In genomic region chr1:6601865-6602668, GRCh38 we compare ENCODE assay signal across 1 cellular context.
TF ChIP-seq lines count a peak whose summit lies in the region.

No MANE protein-coding gene starts in this region.

TF ChIP-seq in HEK293, 187 proteins besides CTCF, POLR2A, EP300 and RAD21 (continued from another document and continues in another):
- TF ChIP-seq ZNF645 (tag by site-specific recombination; IDR thresholded peaks at IDR 0.05) (0 out of 2 replicates have a peak, but pooled peaks have one; percentile 65), ZNF48 (tag by site-specific recombination; IDR thresholded peaks at IDR 0.05) (no peak), ZNF114 (tag by site-specific recombination; IDR thresholded peaks at IDR 0.05) (no peak), ZNF394 (tag by site-specific recombination; IDR thresholded peaks at IDR 0.05; ENCODE audit: borderline replicate concordance) (no peak), ZXDB (tag by site-specific recombination; IDR thresholded peaks at IDR 0.05) (peak; percentile 30; the same call in 1 of the 2 replicates), ZNF155 (tag by site-specific recombination; IDR thresholded peaks at IDR 0.05) (no peak), ZNF629 (tag by site-specific recombination; IDR thresholded peaks at IDR 0.05) (no peak), ZNF221 (tag by site-specific recombination; IDR thresholded peaks at IDR 0.05; ENCODE audit: borderline replicate concordance) (no peak), KLF17 (tag by site-specific recombination; IDR thresholded peaks at IDR 0.05) (peak; percentile 44; the same call in 1 of the 2 replicates), ZNF600 (tag by site-specific recombination; IDR thresholded peaks at IDR 0.05) (peak; percentile 82), PRDM10 (tag by site-specific recombination; IDR thresholded peaks at IDR 0.05) (no peak), SP7 (tag by site-specific recombination; IDR thresholded peaks at IDR 0.05) (peak; percentile 19; the same call in 1 of the 2 replicates), GFI1B (tag by site-specific recombination; IDR thresholded peaks at IDR 0.05) (no peak), MYNN (tag by site-specific recombination; IDR thresholded peaks at IDR 0.05; ENCODE audit: borderline replicate concordance) (no peak), ZSCAN18 (tag by site-specific recombination; IDR thresholded peaks at IDR 0.05) (no peak), ZNF266 (tag by site-specific recombination; IDR thresholded peaks at IDR 0.05; ENCODE audit: low read depth) (no peak), ZNF596 (tag by site-specific recombination; IDR thresholded peaks at IDR 0.05) (0 out of 2 replicates have a peak, but pooled peaks have one; percentile 40), ZNF677 (tag by site-specific recombination; IDR thresholded peaks at IDR 0.05) (peak; percentile 70; the same call in 1 of the 2 replicates), REST (tag by site-specific recombination; IDR thresholded peaks at IDR 0.05) (peak; percentile 68; the same call in 1 of the 2 replicates), ZNF747 (tag by site-specific recombination; IDR thresholded peaks at IDR 0.05) (no peak), ZEB2 (tag by site-specific recombination; IDR thresholded peaks at IDR 0.05) (peak; percentile 33; the same call in 1 of the 2 replicates), HIC1 (tag by site-specific recombination; IDR thresholded peaks at IDR 0.05) (no peak), ZBTB17 (tag by site-specific recombination; IDR thresholded peaks at IDR 0.05) (0 out of 2 replicates have a peak, but pooled peaks have one; percentile 43), ZFP41 (tag by site-specific recombination; IDR thresholded peaks at IDR 0.05; ENCODE audit: borderline replicate concordance) (no peak), ZNF76 (tag by site-specific recombination; IDR thresholded peaks at IDR 0.05; ENCODE audit: borderline replicate concordance, low read depth) (peak; percentile 94), ZNF112 (tag by site-specific recombination; IDR thresholded peaks at IDR 0.05) (no peak), ZIC2 (tag by site-specific recombination; IDR thresholded peaks at IDR 0.05) (peak; percentile 90), WT1 (tag by site-specific recombination; IDR thresholded peaks at IDR 0.05) (no peak), ZNF501 (tag by site-specific recombination; IDR thresholded peaks at IDR 0.05) (peak; percentile 79), SCRT1 (tag by site-specific recombination; IDR thresholded peaks at IDR 0.05; ENCODE audit: borderline replicate concordance) (no peak), ZNF2 (tag by site-specific recombination; IDR thresholded peaks at IDR 0.05) (peak; percentile 72), KLF10 (tag by site-specific recombination; IDR thresholded peaks at IDR 0.05) (no peak), ZNF658 (tag by site-specific recombination; IDR thresholded peaks at IDR 0.05) (no peak), ZNF561 (tag by site-specific recombination; IDR thresholded peaks at IDR 0.05; ENCODE audit: borderline replicate concordance) (no peak), ZNF37A (tag by site-specific recombination; IDR thresholded peaks at IDR 0.05) (no peak), SP3 (tag by site-specific recombination; IDR thresholded peaks at IDR 0.05) (no peak), ZNF184 (tag by site-specific recombination; IDR thresholded peaks at IDR 0.05) (no peak), ZNF560 (tag by site-specific recombination; IDR thresholded peaks at IDR 0.05; ENCODE audit: borderline replicate concordance) (no peak), ZNF169 (tag by site-specific recombination; IDR thresholded peaks at IDR 0.05) (peak; percentile 24; the same call in 1 of the 2 replicates), ZBTB44 (tag by site-specific recombination; IDR thresholded peaks at IDR 0.05) (peak; percentile 44; the same call in 1 of the 2 replicates), SCRT2 (tag by site-specific recombination; IDR thresholded peaks at IDR 0.05) (peak; percentile 69), ZNF433 (tag by site-specific recombination; IDR thresholded peaks at IDR 0.05; ENCODE audit: low read depth) (no peak), INSM2 (tag by site-specific recombination; IDR thresholded peaks at IDR 0.05) (peak; percentile 32; the same call in 1 of the 2 replicates), ZNF239 (tag by site-specific recombination; IDR thresholded peaks at IDR 0.05) (peak; percentile 77; the same call in 1 of the 2 replicates), ZNF530 (tag by site-specific recombination; IDR thresholded peaks at IDR 0.05; ENCODE audit: low read depth) (no peak), AEBP2 (tag by site-specific recombination; IDR thresholded peaks at IDR 0.05; ENCODE audit: borderline replicate concordance) (no peak), TRIM28 (IDR thresholded peaks at IDR 0.05; ENCODE audit: borderline replicate concordance, low read length) (peak; percentile 51; the same call in 1 of the 2 replicates), ZFP37 (tag by site-specific recombination; IDR thresholded peaks at IDR 0.05) (0 out of 2 replicates have a peak, but pooled peaks have one; percentile 22)
